8 cellular contexts compared by ENCODE assay signal in the genomic region with DNA sequence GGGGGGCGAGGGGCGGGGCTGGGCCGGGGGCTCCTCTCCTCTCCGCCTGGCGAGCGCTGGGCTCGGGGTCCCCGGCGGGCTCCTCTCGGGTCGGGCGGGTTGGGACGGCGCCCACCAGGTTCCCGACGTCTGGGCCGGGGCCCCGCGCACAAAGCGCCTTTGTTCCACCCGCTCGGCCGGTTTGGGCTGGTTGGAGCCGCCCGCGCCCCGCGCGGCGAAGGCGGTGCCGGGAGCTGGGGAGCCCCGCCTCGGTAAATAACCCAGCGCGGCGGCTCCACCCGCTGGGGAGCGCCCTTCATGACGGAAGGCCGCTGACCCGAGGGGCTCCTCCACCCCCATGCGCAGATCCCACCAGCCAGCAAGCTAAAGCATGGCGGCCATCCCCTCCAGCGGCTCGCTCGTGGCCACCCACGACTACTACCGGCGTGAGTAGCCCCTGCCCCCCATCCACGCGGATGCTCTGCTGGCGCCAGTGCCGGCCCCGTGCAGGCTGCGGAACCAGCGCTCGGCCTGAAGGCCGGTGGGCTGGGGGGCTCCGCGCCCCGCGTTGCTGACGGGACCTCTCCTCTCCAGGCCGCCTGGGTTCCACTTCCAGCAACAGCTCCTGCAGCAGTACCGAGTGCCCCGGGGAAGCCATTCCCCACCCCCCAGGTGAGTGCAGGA. TPM values are rescaled to one million over a fixed set of nuclear protein-coding genes. Genes with fewer than 3 reads are reported as not detected.
A peak's percentile ranks its signal among the peaks of the same experiment; 100 is the strongest.
DNase-seq lines count a peak whose midpoint lies in the region; ATAC-seq, FAIRE-seq and TF ChIP-seq lines count a peak whose summit lies in the region.

No MANE protein-coding gene starts in this region.

- H4K20me1 ChIP-seq in astrocyte (ENCODE audit: insufficient read depth, low read length) (peaks cover 45% of the 10 kb centered on the region), hepatocyte (ENCODE audit: insufficient read depth, poor library complexity, severe bottlenecking) (peaks cover 24% of the 10 kb centered on the region)

- peak overlapping the region; percentile 97 for H3K4me3 ChIP-seq in Caco-2 (ENCODE audit: low read depth, low read length)
- H3K4me3 ChIP-seq in HUES48 (ENCODE audit: low read depth, low read length), result peak overlapping the region; percentile 95
- peak overlapping the region; percentile 92 for H3K4me3 ChIP-seq in astrocyte (ENCODE audit: insufficient read depth, low read depth, low read length)
- H3K4me3 ChIP-seq in hepatocyte, result peak overlapping the region; percentile 99
- H3K4me3 ChIP-seq in aorta (ENCODE audit: low read length in 2 of 2), result peak overlapping the region; percentile 71 to 80

- H3K4me1 Mint-ChIP-seq in Caco-2 (ENCODE audit: low read depth, unreplicated experiment) (no peaks in the 10 kb centered on the region), astrocyte (ENCODE audit: low read depth, unreplicated experiment) (peaks cover 2% of the 10 kb centered on the region)

- WGBS in hepatocyte (ENCODE audit: low lambda C conversion rate, missing lambda C conversion rate), result 1% methylated on average over 36 of the region's 67 CpGs
- WGBS in aorta, 2 donors, result 0% methylated on average over 42 to 67 of the region's 67 CpGs

- FAIRE-seq in astrocyte (lab: Jason Lieb, UNC), result no peak

- H3K4me2 ChIP-seq in astrocyte (ENCODE audit: low read length) (peak overlapping the region; percentile 100), hepatocyte (peak overlapping the region; percentile 99)

- H3K4me1 ChIP-seq in Caco-2 (peaks cover 14% of the 10 kb centered on the region), HUES48 (ENCODE audit: control insufficient read depth, insufficient read depth, low read length) (peaks cover 5% of the 10 kb centered on the region; the same call in 1 of the 2 replicates), astrocyte (ENCODE audit: insufficient read depth, low read length) (peaks cover 14% of the 10 kb centered on the region), hepatocyte (ENCODE audit: insufficient read depth) (peaks cover 13% of the 10 kb centered on the region), aorta (ENCODE audit: control insufficient read depth in 1 of 2, insufficient read depth in 2 of 2, low read length in 2 of 2) (no peaks in the 10 kb centered on the region)

- ATAC-seq in GM21367 (IDR thresholded peaks at IDR 0.05; ENCODE audit: unreplicated experiment) (peak; percentile 34), aorta (ENCODE audit: low FRiP score) (peak; percentile 83)

- peak; percentile 92 to 95 for DNase-seq in Caco-2
- DNase-seq in T-helper 1 cell, result peak; percentile 36 to 75 (median 64)
- DNase-seq in astrocyte (ENCODE audit: low read depth), result no peak
- DNase-seq in hepatocyte (ENCODE audit: low spot score), result peak; percentile 93
- peak; percentile 87 for DNase-seq in retina
- DNase-seq in aorta, result peak; percentile 86 to 89

- H3K27ac Mint-ChIP-seq in Caco-2 (ENCODE audit: unreplicated experiment) (peak overlapping the region; percentile 95), astrocyte (ENCODE audit: unreplicated experiment) (peak overlapping the region; percentile 75)

- peaks cover 69% of the 10 kb centered on the region for H3K36me3 Mint-ChIP-seq in Caco-2 (ENCODE audit: insufficient read depth, unreplicated experiment)
- H3K36me3 Mint-ChIP-seq in astrocyte (ENCODE audit: low read depth, unreplicated experiment), result peaks cover 18% of the 10 kb centered on the region

- H3K9me3 ChIP-seq in Caco-2 (peaks cover 17% of the 10 kb centered on the region), HUES48 (ENCODE audit: control insufficient read depth, insufficient read depth, low read length) (peaks cover 8% of the 10 kb centered on the region; the same call in 1 of the 2 replicates), astrocyte (ENCODE audit: insufficient read depth, low read depth, low read length) (no peaks in the 10 kb centered on the region), hepatocyte (ENCODE audit: low read depth) (no peaks in the 10 kb centered on the region), aorta (ENCODE audit: control insufficient read depth, low read length) (no peaks in the 10 kb centered on the region)

- H3K27ac ChIP-seq in HUES48 (ENCODE audit: low read depth, low read length) (peak overlapping the region; percentile 91), astrocyte (ENCODE audit: low read depth, low read length) (peak overlapping the region; percentile 85), hepatocyte (peak overlapping the region; percentile 98), aorta (ENCODE audit: low read depth in 1 of 2, low read length in 2 of 2) (no peak overlapping the region)

- POLR2A ChIA-PET in Caco-2 (lab: Charles Lee), result interaction anchor here (0.6 to 2.4 kb wide), 25 partner anchors 10 to 727 kb away, joined by 3 to 21 read pairs (median 6); a partner anchor contains a TSS

- TF ChIP-seq CTCF in Caco-2 (IDR thresholded peaks at IDR 0.05; ENCODE audit: insufficient read depth in 1 of 2, low read depth in 1 of 2, low read length in 1 of 2, severe bottlenecking in 1 of 2, unreplicated experiment in 1 of 2) (peak in 1 of 2 experiments; percentile 37), astrocyte (IDR thresholded peaks at IDR 0.05; ENCODE audit: insufficient read depth, low read depth, low read length) (no peak), hepatocyte (IDR thresholded peaks at IDR 0.05; ENCODE audit: poor library complexity) (peak; percentile 6)

- H2AFZ ChIP-seq in astrocyte (ENCODE audit: low read depth, low read length), result peak overlapping the region; percentile 5
- no peak overlapping the region for H2AFZ ChIP-seq in hepatocyte

- intact Hi-C loops in Caco-2 (cut with micrococcal nuclease; ENCODE audit: unreplicated experiment), result loop anchor here (1.0 kb wide), 1 partner anchor 25 kb away; no protein-coding TSS in a partner anchor
- intact Hi-C loops in aorta (cut with DNase I), result no loop called here

- TSS peak; percentile 72 for BruUV-seq in Caco-2 (replicated peaks; lab: Mats Ljungman, UMichigan)

- H3K36me3 ChIP-seq in Caco-2 (ENCODE audit: control insufficient read depth, insufficient read depth, low read length), result peaks cover 19% of the 10 kb centered on the region
- H3K36me3 ChIP-seq in HUES48 (ENCODE audit: control insufficient read depth, insufficient read depth, low read length), result peaks cover 24% of the 10 kb centered on the region
- H3K36me3 ChIP-seq in astrocyte (ENCODE audit: insufficient read depth, low read length), result no peaks in the 10 kb centered on the region
- H3K36me3 ChIP-seq in hepatocyte (replicated peaks; ENCODE audit: insufficient read depth, low read depth), result no peaks in the 10 kb centered on the region
- H3K36me3 ChIP-seq in aorta (ENCODE audit: control insufficient read depth in 1 of 2, insufficient read depth in 2 of 2, low read length in 1 of 2), result no peaks in the 10 kb centered on the region

- H3K27me3 Mint-ChIP-seq in Caco-2 (ENCODE audit: insufficient read depth, unreplicated experiment), result no peaks in the 10 kb centered on the region
- no peaks in the 10 kb centered on the region for H3K27me3 Mint-ChIP-seq in astrocyte (ENCODE audit: low read depth, unreplicated experiment)

- H3K27me3 ChIP-seq in Caco-2 (replicated peaks; ENCODE audit: control insufficient read depth, insufficient read depth, low read length), result no peaks in the 10 kb centered on the region
- H3K27me3 ChIP-seq in HUES48 (ENCODE audit: control insufficient read depth, insufficient read depth, low read length), result peaks cover 3% of the 10 kb centered on the region; the same call in 1 of the 2 replicates
- H3K27me3 ChIP-seq in astrocyte (ENCODE audit: insufficient read depth, low read length), result no peaks in the 10 kb centered on the region
- no peaks in the 10 kb centered on the region for H3K27me3 ChIP-seq in hepatocyte
- no peaks in the 10 kb centered on the region for H3K27me3 ChIP-seq in aorta (ENCODE audit: control insufficient read depth in 1 of 2, insufficient read depth in 2 of 2, low read length in 1 of 2)

- peak overlapping the region; percentile 92 for H3K9ac ChIP-seq in HUES48 (ENCODE audit: low read depth, low read length)
- H3K9ac ChIP-seq in astrocyte (ENCODE audit: low read length), result peak overlapping the region; percentile 91

- H3K4me3 Mint-ChIP-seq in Caco-2 (ENCODE audit: unreplicated experiment), result peak overlapping the region; percentile 92
- peak overlapping the region; percentile 91 for H3K4me3 Mint-ChIP-seq in astrocyte (ENCODE audit: unreplicated experiment)

- H3K79me2 ChIP-seq in astrocyte (ENCODE audit: insufficient read depth, low read length) (peaks cover 28% of the 10 kb centered on the region), hepatocyte (peaks cover 16% of the 10 kb centered on the region)

- no peaks in the 10 kb centered on the region for H3K9me2 ChIP-seq in hepatocyte (replicated peaks; ENCODE audit: insufficient read depth)

- CTCF ChIA-PET in Caco-2 (lab: Charles Lee), result interaction anchor here (0.5 to 2.5 kb wide), 14 partner anchors 9 to 1653 kb away, joined by 3 to 20 read pairs (median 6); a partner anchor contains a TSS

- H3K9me3 Mint-ChIP-seq in Caco-2 (ENCODE audit: unreplicated experiment), result no peaks in the 10 kb centered on the region
- H3K9me3 Mint-ChIP-seq in astrocyte (ENCODE audit: unreplicated experiment), result no peaks in the 10 kb centered on the region

RNA-seq across cellular contexts. Expression of a gene that starts 0.5 kb away (rescaled TPM):
- total RNA-seq in Caco-2 (2022) (511 and 634 TPM in 2 replicates), astrocyte (251 and 268 TPM in 2 replicates), hepatocyte (47.6 and 55.1 TPM in 2 replicates), aorta (100 to 1,000 TPM; 176 to 190 TPM)
- polyA plus RNA-seq in hepatocyte (330 and 333 TPM in 2 replicates), aorta (100 to 1,000 TPM; 360 to 386 TPM)

RNA-seq across cellular contexts. Expression of a gene that starts 16.1 kb away (rescaled TPM):
- total RNA-seq in Caco-2 (2022), result 0.42 and 0.64 TPM in 2 replicates
- total RNA-seq in astrocyte, result 0.18 TPM in 1 of 2 replicates, not detected in the other
- total RNA-seq in hepatocyte, result 0.52 and 1.1 TPM in 2 replicates
- 0.06 and 0.27 TPM in 2 replicates for polyA plus RNA-seq in hepatocyte
- under 1 TPM; 0.19 to 0.30 TPM for total RNA-seq in aorta
- polyA plus RNA-seq in aorta, result 1 to 10 TPM in 1 of 2 donors, under 1 TPM in 1; 0.10 to 4.6 TPM

RNA-seq across cellular contexts. Expression of a gene that starts 22.2 kb away (rescaled TPM):
- total RNA-seq in Caco-2 (2022), result 25.2 and 32.0 TPM in 2 replicates
- total RNA-seq in astrocyte, result 31.8 and 37.6 TPM in 2 replicates
- 18.5 and 23.5 TPM in 2 replicates for total RNA-seq in hepatocyte
- polyA plus RNA-seq in hepatocyte, result 12.0 and 14.8 TPM in 2 replicates
- total RNA-seq in aorta, result 1 to 10 TPM in 1 of 2 donors, under 1 TPM in 1; 0.88 to 1.5 TPM
- polyA plus RNA-seq in aorta, result 1 to 10 TPM in 1 of 2 donors, under 1 TPM in 1; 0.64 to 6.0 TPM

RNA-seq across cellular contexts. Expression of a gene that starts 26.5 kb away (rescaled TPM):
- not detected in 2 replicates for total RNA-seq in Caco-2 (2022)
- total RNA-seq in astrocyte, result 0.14 TPM in 1 of 2 replicates, not detected in the other
- total RNA-seq in hepatocyte, result not detected in 2 replicates
- polyA plus RNA-seq in hepatocyte, result not detected in 2 replicates
- not detected for total RNA-seq in aorta
- polyA plus RNA-seq in aorta, result not detected

RNA-seq across cellular contexts. Expression of a gene that starts 32.9 kb away (rescaled TPM):
- total RNA-seq in Caco-2 (2022), result 0.39 TPM in 1 of 2 replicates, not detected in the other
- total RNA-seq in astrocyte, result 0.19 and 0.20 TPM in 2 replicates
- 0.57 and 0.76 TPM in 2 replicates for total RNA-seq in hepatocyte
- polyA plus RNA-seq in hepatocyte, result 0.79 and 2.1 TPM in 2 replicates
- total RNA-seq in aorta, result under 1 TPM in 1 of 2 donors, not detected in 1; 0.57 TPM
- under 1 TPM in 1 of 2 donors, not detected in 1; 0.84 TPM for polyA plus RNA-seq in aorta

Comparison
In these comparisons a context has a peak if more than half of its experiments do, and no peak if none do; other contexts are left out.
1. H3K27ac ChIP-seq: peak in HUES48 (single experiment), astrocyte (single experiment) and hepatocyte (single experiment); none in aorta (0 of 2).
2. Peak in every context shown above with its lines, with median percentiles within 50 percentile points of each other: H3K4me3 ChIP-seq.